In genomic region chr20:46406200-46406985, GRCh38 we compare ENCODE assay signal across 8 cellular contexts. TPM values are rescaled to one million over a fixed set of nuclear protein-coding genes. Genes with fewer than 3 reads are reported as not detected.
DNase-seq lines count a peak whose midpoint lies in the region; TF ChIP-seq lines count a peak whose summit lies in the region.

A gene with protein sequence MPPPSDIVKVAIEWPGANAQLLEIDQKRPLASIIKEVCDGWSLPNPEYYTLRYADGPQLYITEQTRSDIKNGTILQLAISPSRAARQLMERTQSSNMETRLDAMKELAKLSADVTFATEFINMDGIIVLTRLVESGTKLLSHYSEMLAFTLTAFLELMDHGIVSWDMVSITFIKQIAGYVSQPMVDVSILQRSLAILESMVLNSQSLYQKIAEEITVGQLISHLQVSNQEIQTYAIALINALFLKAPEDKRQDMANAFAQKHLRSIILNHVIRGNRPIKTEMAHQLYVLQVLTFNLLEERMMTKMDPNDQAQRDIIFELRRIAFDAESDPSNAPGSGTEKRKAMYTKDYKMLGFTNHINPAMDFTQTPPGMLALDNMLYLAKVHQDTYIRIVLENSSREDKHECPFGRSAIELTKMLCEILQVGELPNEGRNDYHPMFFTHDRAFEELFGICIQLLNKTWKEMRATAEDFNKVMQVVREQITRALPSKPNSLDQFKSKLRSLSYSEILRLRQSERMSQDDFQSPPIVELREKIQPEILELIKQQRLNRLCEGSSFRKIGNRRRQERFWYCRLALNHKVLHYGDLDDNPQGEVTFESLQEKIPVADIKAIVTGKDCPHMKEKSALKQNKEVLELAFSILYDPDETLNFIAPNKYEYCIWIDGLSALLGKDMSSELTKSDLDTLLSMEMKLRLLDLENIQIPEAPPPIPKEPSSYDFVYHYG (minus strand): TSS chr20:46406615. CDS start chr20:46394482, 12,133 bp downstream.

- H3T11ph ChIP-seq in H9 (ENCODE audit: low read length) = no peak within 1 kb of the TSS

- no peak within 1 kb of the TSS for H3K27ac ChIP-seq in H9 (ENCODE audit: insufficient read length, low read depth, low read length)
- peak within 1 kb of the TSS; percentile 70 for H3K27ac ChIP-seq in neural progenitor cell

- H3K36me3 Mint-ChIP-seq in H9 (ENCODE audit: insufficient read depth in 1 of 3, low read depth in 3 of 3) (no peaks in the 10 kb centered on the region), neural progenitor cell (no peaks in the 10 kb centered on the region)

- TF ChIP-seq CTCF in H9 (conservative IDR thresholded peaks at IDR 0.05) = no peak; the same call in 2 of the 3 replicates
- peak; percentile 36 for TF ChIP-seq CTCF in fibroblast of villous mesenchyme (IDR thresholded peaks at IDR 0.05; ENCODE audit: insufficient read depth, low read depth, low read length)
- TF ChIP-seq CTCF in neural progenitor cell (IDR thresholded peaks at IDR 0.05) = no peak

- H3K27me3 Mint-ChIP-seq in H9 (ENCODE audit: low read depth) (peaks cover 16% of the 10 kb centered on the region), neural progenitor cell (ENCODE audit: insufficient read depth, low read depth) (peaks cover 18% of the 10 kb centered on the region)

- no CpG with 5 or more reads among the region's 60 CpGs for WGBS in H9 (ENCODE audit: extremely low coverage, insufficient read length, low lambda C conversion rate)

- peaks cover 25 to 28% of the 10 kb centered on the region in 2 experiments for H3K4me1 Mint-ChIP-seq in H9
- peaks cover 26% of the 10 kb centered on the region for H3K4me1 Mint-ChIP-seq in neural progenitor cell

- H3K9me3 Mint-ChIP-seq in H9 (no peaks in the 10 kb centered on the region), neural progenitor cell (no peaks in the 10 kb centered on the region)

- H3K4ac ChIP-seq in H9 (ENCODE audit: low read depth, low read length) = no peak within 1 kb of the TSS

- H3K36me3 ChIP-seq in MG63 (peaks cover 5% of the 10 kb centered on the region), neural progenitor cell (no peaks in the 10 kb centered on the region)

- no peak within 1 kb of the TSS for H3K18ac ChIP-seq in H9 (ENCODE audit: insufficient read length, low read depth, low read length)

- no peak within 1 kb of the TSS for H2BK15ac ChIP-seq in H9 (ENCODE audit: low read depth, low read length)

- H3K4me3 Mint-ChIP-seq in H9 = peak within 1 kb of the TSS; percentile 90 to 93
- H3K4me3 Mint-ChIP-seq in neural progenitor cell = peak within 1 kb of the TSS; percentile 93

- no peak within 1 kb of the TSS for H2BK20ac ChIP-seq in H9 (ENCODE audit: low read depth, low read length, poor library complexity, severe bottlenecking)

- peak within 1 kb of the TSS in 2 of 3 experiments; percentile 84 to 94; a peak in 4 of 7 replicates for H3K27ac Mint-ChIP-seq in H9
- peak within 1 kb of the TSS; percentile 35 for H3K27ac Mint-ChIP-seq in neural progenitor cell

- H3K4me3 ChIP-seq in MG63 (peak within 1 kb of the TSS; percentile 91), fibroblast of villous mesenchyme (ENCODE audit: low read depth, low read length) (peak within 1 kb of the TSS; percentile 82), neural progenitor cell (peak within 1 kb of the TSS; percentile 79)

- H3K4me1 ChIP-seq in H9 (ENCODE audit: insufficient read depth, low read length) (peaks cover 7% of the 10 kb centered on the region), neural progenitor cell (peaks cover 13% of the 10 kb centered on the region)

- H3K79me2 ChIP-seq in H9 (ENCODE audit: insufficient read depth, low read length) (peaks cover 8% of the 10 kb centered on the region; the same call in 1 of the 2 replicates), neural progenitor cell (ENCODE audit: low read depth) (peaks cover 46% of the 10 kb centered on the region)

- peaks cover 3% of the 10 kb centered on the region for H3K79me1 ChIP-seq in H9 (ENCODE audit: insufficient read depth, low read depth, low read length, poor library complexity, severe bottlenecking)

- no peaks in the 10 kb centered on the region for H4K20me1 ChIP-seq in H9 (ENCODE audit: control insufficient read depth, insufficient read depth, insufficient read length)
- peaks cover 43% of the 10 kb centered on the region for H4K20me1 ChIP-seq in neural progenitor cell (ENCODE audit: low read depth)

- H4K91ac ChIP-seq in H9 (ENCODE audit: insufficient read length, low read depth, low read length) = no peak within 1 kb of the TSS

- no peak within 1 kb of the TSS for H2BK120ac ChIP-seq in H9 (ENCODE audit: low read depth, low read length, poor library complexity, severe bottlenecking)

- H3K9me3 ChIP-seq in H9 (ENCODE audit: control insufficient read depth, low read depth, low read length) = no peaks in the 10 kb centered on the region
- H3K9me3 ChIP-seq in MG63 = no peaks in the 10 kb centered on the region
- no peaks in the 10 kb centered on the region for H3K9me3 ChIP-seq in neural progenitor cell (ENCODE audit: low read depth)

- H2BK12ac ChIP-seq in H9 (ENCODE audit: insufficient read length, low read depth, low read length) = no peak within 1 kb of the TSS

- H3K9ac ChIP-seq in H9 (ENCODE audit: extremely low read depth, insufficient read length, low read length) (peak within 1 kb of the TSS; percentile 86), neural progenitor cell (peak within 1 kb of the TSS; percentile 74)

- peak; percentile 99 for DNase-seq in ELR (ENCODE audit: low read depth)
- peak; percentile 97 for DNase-seq in H9
- DNase-seq in MG63 = peak; percentile 97
- DNase-seq in SHP77 treated with DMSO at 0.1 percent for 48 hours (lab: John Stamatoyannopoulos, UW) = peak; percentile 92
- DNase-seq in activated gamma-delta T cell (lab: John Stamatoyannopoulos, UW) = peak; percentile 82
- DNase-seq in fibroblast of villous mesenchyme (ENCODE audit: low read depth) = peak; percentile 98
- peak; percentile 99 for DNase-seq in neural progenitor cell (ENCODE audit: low spot score)
- DNase-seq in stromal cell of bone marrow (ENCODE audit: low read depth) = peak; percentile 96

- H2AFZ ChIP-seq in H9 (ENCODE audit: low read length) (no peak within 1 kb of the TSS), neural progenitor cell (replicated peaks) (peak within 1 kb of the TSS; percentile 53)

- H4K8ac ChIP-seq in H9 (replicated peaks; ENCODE audit: insufficient read length, low read depth, low read length) = no peak within 1 kb of the TSS

- H2AK5ac ChIP-seq in H9 (ENCODE audit: insufficient read length, low read length) = no peak within 1 kb of the TSS

- no peak within 1 kb of the TSS for H2BK5ac ChIP-seq in H9 (ENCODE audit: insufficient read length, low read length)

- peak within 1 kb of the TSS; percentile 86 for H3K14ac ChIP-seq in H9 (ENCODE audit: insufficient read depth, low read length)

- H3F3A ChIP-seq in neural progenitor cell (ENCODE audit: low read depth) = peaks cover 8% of the 10 kb centered on the region

- H3K4me2 ChIP-seq in H9 (ENCODE audit: insufficient read depth, insufficient read length, low read length) = peak within 1 kb of the TSS; percentile 71
- H3K4me2 ChIP-seq in neural progenitor cell = peak within 1 kb of the TSS; percentile 87

- no peak within 1 kb of the TSS for H4K5ac ChIP-seq in H9 (ENCODE audit: insufficient read length, low read depth, low read length)

- no peak within 1 kb of the TSS for H3K23ac ChIP-seq in H9 (ENCODE audit: insufficient read length, low read depth, low read length)

- H3K56ac ChIP-seq in H9 (ENCODE audit: insufficient read length, low read depth, low read length) = no peak within 1 kb of the TSS

- H3K23me2 ChIP-seq in H9 (ENCODE audit: insufficient read length, low read depth, low read length, poor library complexity, severe bottlenecking) = peaks cover 4% of the 10 kb centered on the region

- no peaks in the 10 kb centered on the region for H3K27me3 ChIP-seq in H9 (ENCODE audit: insufficient read depth, low read length)
- peaks cover under 1% of the 10 kb centered on the region; the same call in 1 of the 2 replicates for H3K27me3 ChIP-seq in MG63
- peaks cover 14% of the 10 kb centered on the region for H3K27me3 ChIP-seq in neural progenitor cell

RNA-seq across cellular contexts. Expression of the gene that starts here (rescaled TPM):
- total RNA-seq in H9 (2021) (32.5 and 34.1 TPM in 2 replicates), fibroblast of villous mesenchyme (45.4 and 48.4 TPM in 2 replicates), neural progenitor cell (ENCODE audit: low replicate concordance) (53.3 and 64.5 TPM in 2 replicates)
- total RNA-seq in MG63 (2014; rRNA removed; shearing (Covaris generic); ENCODE audit: low replicate concordance) = 29.5 and 41.7 TPM in 2 replicates
